ENCODE assay signal across 10 cellular contexts in the genomic region with DNA sequence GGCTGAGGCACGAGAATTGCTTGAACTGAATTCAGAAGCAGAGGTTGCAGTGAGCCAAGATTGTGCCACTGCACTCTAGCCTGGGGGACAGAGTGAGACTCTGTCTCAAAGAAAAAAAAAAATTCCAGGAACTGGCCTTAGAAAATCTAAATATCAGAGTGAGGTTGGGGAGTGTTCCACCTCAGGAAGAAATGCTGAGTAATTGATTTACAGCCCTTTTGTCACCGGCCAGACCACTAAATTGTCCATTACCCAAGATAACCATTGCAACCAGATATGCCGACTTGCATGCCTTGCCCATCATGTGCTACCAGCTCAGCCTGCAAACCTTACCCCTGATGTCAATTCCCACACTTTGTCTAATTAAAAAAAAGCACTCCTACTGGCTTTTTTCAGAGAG.
"Had no signal": no experiment of that assay in that cellular context is flagged by ENCODE, and none has a peak within 500 bp of the region (broad histone marks: within the 10 kb centered on the region; RNA-seq: fewer than 3 reads in every experiment).

No MANE protein-coding gene starts in this region.

- ATAC-seq: natural killer cell treated with Interleukin-12 subunit alpha and Interleukin-12 subunit beta and Interleukin-15 and Interleukin-18, amount 100 ng/mL, for 72 hours; sciatic nerve had no signal

- H3K27ac ChIP-seq: epithelial cell of prostate, psoas muscle, upper lobe of left lung had no signal

- DNase-seq: activated CD4-positive, CD25-positive, alpha-beta regulatory T cell treated with anti-CD3 and anti-CD28 coated beads, Interleukin-2, amount 50 U/mL, for 72 hours; activated naive CD4-positive, alpha-beta T cell treated with anti-CD3 and anti-CD28 coated beads, Interleukin-2, amount 10 ng/mL, durations not matched to agents 7 days and 5 days; kidney; occipital lobe; psoas muscle; T-helper 2 cell; upper lobe of left lung had no signal

- FAIRE-seq: kidney had no signal

- H3K27me3 ChIP-seq: upper lobe of left lung had no signal

- H3K4me1 ChIP-seq: psoas muscle had no signal

- H3K9me3 ChIP-seq: psoas muscle, upper lobe of left lung had no signal

- H3K4me3 ChIP-seq: psoas muscle, upper lobe of left lung had no signal
